In the genomic region with DNA sequence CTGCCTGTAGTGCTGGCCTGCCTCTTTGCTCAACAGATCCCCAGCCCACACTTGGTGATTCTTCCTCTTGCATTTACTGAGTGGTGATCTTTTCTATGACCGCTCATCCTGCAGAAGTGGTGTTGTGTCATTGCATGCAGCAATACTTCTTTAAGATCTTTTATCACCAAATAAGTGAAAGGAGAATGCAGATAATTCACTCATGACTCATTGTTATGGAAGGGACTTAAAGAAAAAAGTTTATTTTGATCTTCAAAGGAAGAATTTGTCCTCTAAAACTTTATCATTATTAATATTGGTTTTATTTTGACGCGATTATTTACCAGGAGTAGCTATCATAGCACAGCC, we compare ENCODE assay signal across 19 cellular contexts.
DNase-seq lines count a peak whose midpoint lies in the region; ATAC-seq, FAIRE-seq and TF ChIP-seq lines count a peak whose summit lies in the region.
"Had no signal": no experiment of that assay in that cellular context is flagged by ENCODE, and none has a peak within 500 bp of the region (broad histone marks: within the 10 kb centered on the region; RNA-seq: fewer than 3 reads in every experiment).

No MANE protein-coding gene starts in this region.

- CTCF ChIA-PET in IMR-90 (lab: Yijun Ruan, JAX) = no interaction called here
- CTCF ChIA-PET in HepG2 (lab: Yijun Ruan, JAX; ENCODE audit: low intra/inter-chr PET ratio, low total read pairs) = no interaction called here

- H3K27me3 ChIP-seq in IMR-90 (ENCODE audit: control insufficient read depth, insufficient read depth, low read length) (no peaks in the 10 kb centered on the region), HepG2 (ENCODE audit: control insufficient read depth in 1 of 2, insufficient read depth in 2 of 2, low read length in 2 of 2) (no peaks in the 10 kb centered on the region)

- no peak overlapping the region for H4K5ac ChIP-seq in IMR-90 (ENCODE audit: low read depth, low read length)

- peak overlapping the region in 1 of 2 experiments; percentile 37; a peak in 1 of 4 replicates for H4K8ac ChIP-seq in IMR-90 (ENCODE audit: low read depth in 2 of 2, low read length in 2 of 2)

- H2AK9ac ChIP-seq in IMR-90 (replicated peaks; ENCODE audit: low read depth, low read length, poor library complexity) = no peak overlapping the region

- H3K4me2 ChIP-seq in IMR-90 (ENCODE audit: low read depth, low read length) (no peak overlapping the region), HepG2 (ENCODE audit: low read depth, low read length) (no peak overlapping the region)
- H3K4me2 ChIP-seq: SK-N-SH had no signal

- no peak overlapping the region for H3K56ac ChIP-seq in IMR-90 (ENCODE audit: extremely low read depth, insufficient read depth, low read length)

- intact Hi-C loops in IMR-90 (cut with micrococcal nuclease) = no loop called here
- intact Hi-C loops in HepG2 (cut with micrococcal nuclease; ENCODE audit: unreplicated experiment) = no loop called here

- peak overlapping the region; percentile 55; the same call in 1 of the 2 replicates for H4K91ac ChIP-seq in IMR-90 (ENCODE audit: insufficient read depth, low read depth, low read length)

- H3K14ac ChIP-seq in IMR-90 (replicated peaks; ENCODE audit: low read depth, low read length) = no peak overlapping the region

- H2AK5ac ChIP-seq in IMR-90 (ENCODE audit: low read depth, low read length) = no peak overlapping the region

- dilution Hi-C loops in IMR-90 (cut with HindIII; ENCODE audit: low sequenced_read_pairs, unreplicated experiment) = no loop called here

- H3K9ac ChIP-seq in IMR-90 (ENCODE audit: low read depth, low read length) (no peak overlapping the region), HepG2 (ENCODE audit: insufficient read depth, low read depth, low read length) (no peak overlapping the region)
- H3K9ac ChIP-seq: SK-N-SH had no signal

- TF ChIP-seq EP300 in HepG2 (IDR thresholded peaks at IDR 0.05; ENCODE audit: low read depth in 2 of 2, low read length in 2 of 2) (no peak), HepG2 (CRISPR knock-in tag; IDR thresholded peaks at IDR 0.05; ENCODE audit: borderline replicate concordance) (no peak)

- FAIRE-seq in HepG2 (lab: Jason Lieb, UNC) = no peak
- FAIRE-seq: D721Med, K562 had no signal

- H3K9me3 ChIP-seq in IMR-90 (ENCODE audit: control insufficient read depth, insufficient read depth, low read length) = no peaks in the 10 kb centered on the region
- H3K9me3 ChIP-seq in HepG2 (ENCODE audit: low read length) = peaks cover 95% of the 10 kb centered on the region
- H3K9me3 ChIP-seq: SK-N-SH had no signal

- peak overlapping the region; percentile 82 for H3K18ac ChIP-seq in IMR-90 (ENCODE audit: low read depth, low read length)

- POLR2A ChIA-PET in IMR-90 (lab: Charles Lee; ENCODE audit: unreplicated experiment) = no interaction called here
- POLR2A ChIA-PET in HepG2 (lab: Yijun Ruan, JAX) = no interaction called here

- no peaks in the 10 kb centered on the region for H3K79me2 ChIP-seq in HepG2 (ENCODE audit: insufficient read depth, low read length)

- ATAC-seq in IMR-90 (ENCODE audit: low read depth) (peak; percentile 75), GM18867 (IDR thresholded peaks at IDR 0.05; ENCODE audit: unreplicated experiment) (no peak), HepG2 (no peak)
- ATAC-seq: K562, PC-3 had no signal

- H3K23ac ChIP-seq in IMR-90 (ENCODE audit: low read depth, low read length) = peak overlapping the region; percentile 0; the same call in 1 of the 2 replicates

- in situ Hi-C loops in IMR-90 (cut with MboI; ENCODE audit: low sequenced_read_pairs) = no loop called here
- in situ Hi-C loops in HepG2 (cut with HindIII; ENCODE audit: extremely low pct_ligation_motif_present, low pct_unique_long_range_greater_than_20kb) = no loop called here

- H3K4ac ChIP-seq in IMR-90 (ENCODE audit: low read depth, low read length) = 0 out of 2 replicates have a peak overlapping the region, but pooled peaks have one; percentile 34

- TF ChIP-seq POLR2A in IMR-90 (IDR thresholded peaks at IDR 0.05; ENCODE audit: low read depth, low read length) (no peak), HepG2 (IDR thresholded peaks at IDR 0.05; ENCODE audit: insufficient read depth in 1 of 2, low read depth in 2 of 2, low read length in 2 of 2) (no peak)

- H3K4me3 ChIP-seq in IMR-90 (ENCODE audit: insufficient read depth, low read depth, low read length) = no peak overlapping the region
- H3K4me3 ChIP-seq in choroid plexus epithelial cell (ENCODE audit: low read depth, low read length) = no peak overlapping the region
- no peak overlapping the region for H3K4me3 ChIP-seq in HepG2 (replicated peaks in 1 of 3; ENCODE audit: insufficient read depth in 1 of 3, low read depth in 2 of 3, low read length in 3 of 3)
- H3K4me3 ChIP-seq: K562 had no signal

- H2AFZ ChIP-seq in IMR-90 (replicated peaks; ENCODE audit: low read length, poor library complexity) (peak overlapping the region; percentile 26), HepG2 (ENCODE audit: low read length) (no peak overlapping the region)

- WGBS in IMR-90 (ENCODE audit: extremely low coverage in 2 of 2, insufficient read length in 1 of 2), 2 experiments = no CpG with 5 or more reads among the region's 3 CpGs
- 58% methylated on average over 3 of the region's 3 CpGs for WGBS in HepG2 (ENCODE audit: low lambda C conversion rate)

- H4K20me1 ChIP-seq in IMR-90 (ENCODE audit: insufficient read depth, low read length) (no peaks in the 10 kb centered on the region), HepG2 (ENCODE audit: insufficient read depth, low read length) (no peaks in the 10 kb centered on the region)

- no peaks in the 10 kb centered on the region for H3K79me1 ChIP-seq in IMR-90 (ENCODE audit: low read depth in 1 of 2, low read length in 2 of 2)

- H2BK15ac ChIP-seq in IMR-90 (ENCODE audit: low read depth, low read length) = no peak overlapping the region

- H2BK20ac ChIP-seq in IMR-90 (ENCODE audit: low read depth, low read length) = no peak overlapping the region

- no peak for TF ChIP-seq RAD21 in IMR-90 (IDR thresholded peaks at IDR 0.05; ENCODE audit: low read length)
- no peak for TF ChIP-seq RAD21 in HepG2 (CRISPR knock-in tag; IDR thresholded peaks at IDR 0.05)

- no peaks in the 10 kb centered on the region for H3K9me1 ChIP-seq in IMR-90 (ENCODE audit: insufficient read depth, low read length)

- H3K27ac ChIP-seq in IMR-90 (ENCODE audit: insufficient read depth, low read length) (no peak overlapping the region), HepG2 (ENCODE audit: extremely low read length, insufficient read depth, low read length) (no peak overlapping the region)
- H3K27ac ChIP-seq: C4-2B had no signal

- BruUV-seq in IMR-90 (replicated peaks; lab: Mats Ljungman, UMichigan) (no TSS peak), HepG2 (replicated peaks; lab: Mats Ljungman, UMichigan) (no TSS peak)

- H3K4me1 ChIP-seq in IMR-90 (ENCODE audit: control insufficient read depth, insufficient read depth, low read length) (peaks cover 6% of the 10 kb centered on the region; the same call in 1 of the 2 replicates), HepG2 (ENCODE audit: insufficient read depth, low read length) (no peaks in the 10 kb centered on the region)

- H2BK5ac ChIP-seq in IMR-90 (ENCODE audit: low read depth, low read length, poor library complexity, severe bottlenecking) = no peak overlapping the region

- H3K36me3 ChIP-seq in IMR-90 (ENCODE audit: control insufficient read depth, insufficient read depth, low read length) = no peaks in the 10 kb centered on the region
- H3K36me3 ChIP-seq in HepG2 (replicated peaks in 1 of 2; ENCODE audit: control insufficient read depth in 1 of 2, insufficient read depth in 2 of 2, low read length in 2 of 2) = no peaks in the 10 kb centered on the region

- peak overlapping the region; percentile 7; the same call in 1 of the 2 replicates for H2BK120ac ChIP-seq in IMR-90 (ENCODE audit: low read depth, low read length)

- TF ChIP-seq CTCF in IMR-90 (conservative IDR thresholded peaks at IDR 0.05; ENCODE audit: low read depth, low read length) = no peak
- TF ChIP-seq CTCF in choroid plexus epithelial cell (conservative IDR thresholded peaks at IDR 0.05; ENCODE audit: low read depth, low read length) = no peak
- no peak for TF ChIP-seq CTCF in HepG2 (CRISPR knock-in tag; IDR thresholded peaks at IDR 0.05)

- DNase-seq in IMR-90 (peak; percentile 70), choroid plexus epithelial cell (ENCODE audit: low read depth) (peak; percentile 66), hepatic stellate cell (ENCODE audit: low spot score) (peak; percentile 8), cerebellum (ENCODE audit: low spot score) (no peak), HepG2 (ENCODE audit: low spot score) (no peak), activated T-cell treated with anti-CD3 and anti-CD28 coated beads for 4 hours (no peak)
- DNase-seq: ACHN, NCI-H1694 treated with DMSO at 0.1 percent for 48 hours, NCI-H2107, NCI-H2227 treated with DMSO at 0.1 percent for 48 hours, NCI-H510A treated with DMSO at 0.1 percent for 48 hours, PC-3, RPMI8226, SHP77 treated with DMSO at 0.1 percent for 48 hours, SK-N-SH had no signal

TF ChIP-seq in IMR-90, 13 proteins besides CTCF, POLR2A, EP300 and RAD21:
- TF ChIP-seq NFE2L2 (IDR thresholded peaks at IDR 0.05; ENCODE audit: low read depth, low read length) (no peak), FOS (IDR thresholded peaks at IDR 0.05; ENCODE audit: low read depth, low read length) (peak; percentile 22; the same call in 1 of the 2 replicates), CEBPB (IDR thresholded peaks at IDR 0.05; ENCODE audit: low read depth, low read length) (peak; percentile 76)

TF ChIP-seq in HepG2, 621 proteins besides CTCF, POLR2A, EP300 and RAD21 (continues in another document):
- no peak for TF ChIP-seq SNAPC2 (CRISPR knock-in tag; IDR thresholded peaks at IDR 0.05)
- TF ChIP-seq MTA3 (CRISPR knock-in tag; IDR thresholded peaks at IDR 0.05) = no peak
- TF ChIP-seq ZNF674 (CRISPR knock-in tag; IDR thresholded peaks at IDR 0.05; ENCODE audit: low read depth) = no peak
- no peak for TF ChIP-seq MXD4 (CRISPR knock-in tag; IDR thresholded peaks at IDR 0.05)
- TF ChIP-seq MIER3 (CRISPR knock-in tag; IDR thresholded peaks at IDR 0.05; ENCODE audit: borderline replicate concordance) = no peak
- TF ChIP-seq ZNF740 (CRISPR knock-in tag; IDR thresholded peaks at IDR 0.05) = no peak
- no peak for TF ChIP-seq DNMT3B (CRISPR knock-in tag; conservative IDR thresholded peaks at IDR 0.05)
- TF ChIP-seq YEATS4 (CRISPR knock-in tag; IDR thresholded peaks at IDR 0.05; ENCODE audit: borderline replicate concordance) = no peak
- TF ChIP-seq RAD51 (IDR thresholded peaks at IDR 0.05; ENCODE audit: borderline replicate concordance) = no peak

Comparison
In these comparisons a context has a peak if more than half of its experiments do, and no peak if none do; other contexts are left out.
1. DNase-seq: peak in IMR-90 (single experiment), choroid plexus epithelial cell (single experiment) and hepatic stellate cell (single experiment); none in cerebellum (single experiment), HepG2 (single experiment) and activated T-cell treated with anti-CD3 and anti-CD28 coated beads for 4 hours (single experiment).